ENCODE assay signal across 9 cellular contexts in the genomic region with DNA sequence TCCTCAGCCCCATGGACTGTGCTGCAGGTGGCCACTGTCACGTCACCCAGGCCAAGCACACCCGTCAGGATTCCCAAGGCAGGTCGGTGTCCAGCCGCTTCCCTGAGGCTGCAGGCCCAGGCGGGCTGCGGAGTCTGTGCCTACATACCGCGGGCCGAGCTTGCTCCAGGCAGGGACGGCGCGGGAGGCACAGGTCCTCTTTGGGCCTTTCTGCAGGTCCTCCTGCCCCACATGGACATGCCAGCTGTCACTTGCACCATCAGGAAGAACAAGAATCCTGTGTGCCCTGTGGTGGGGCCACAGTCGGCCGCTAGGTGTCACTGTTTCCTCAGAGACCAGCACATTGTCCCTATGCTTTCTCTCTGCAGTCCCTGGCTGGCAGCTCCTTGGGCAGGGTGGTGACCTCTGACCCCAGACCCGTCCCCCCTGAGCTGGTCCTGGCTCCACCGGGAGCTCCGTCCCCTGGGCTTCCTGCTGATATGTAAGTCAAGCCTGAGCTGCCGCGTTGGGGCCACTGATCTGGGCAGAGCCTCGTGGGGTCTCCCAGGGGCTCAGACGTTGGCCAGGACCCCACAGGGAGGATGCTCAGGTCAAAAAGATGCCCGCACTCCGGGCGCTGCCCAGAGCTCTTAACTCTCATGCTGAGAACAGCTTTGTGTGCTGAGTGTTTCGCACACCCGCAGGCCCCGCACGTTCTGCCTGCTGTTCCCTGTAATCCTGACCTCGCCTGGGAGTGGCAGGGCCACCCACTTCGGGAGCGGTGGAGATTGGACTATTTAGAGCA. TPM values are rescaled to one million over a fixed set of nuclear protein-coding genes. Genes with fewer than 3 reads are reported as not detected.
DNase-seq lines count a peak whose midpoint lies in the region; ATAC-seq, FAIRE-seq and TF ChIP-seq lines count a peak whose summit lies in the region.
"Had no signal": no experiment of that assay in that cellular context is flagged by ENCODE, and none has a peak within 500 bp of the region (broad histone marks: within the 10 kb centered on the region; RNA-seq: fewer than 3 reads in every experiment).

No MANE protein-coding gene starts in this region.

- no peak for ATAC-seq in HG03025 (IDR thresholded peaks at IDR 0.05; ENCODE audit: low FRiP score, unreplicated experiment)

- H3K9me2 ChIP-seq in Karpas-422 (replicated peaks; ENCODE audit: insufficient read depth, low read length), result no peaks in the 10 kb centered on the region

- H3K4me2 ChIP-seq in Karpas-422 (ENCODE audit: low read depth, low read length, poor library complexity, severe bottlenecking), result no peak overlapping the region

- no peaks in the 10 kb centered on the region for H3K36me3 ChIP-seq in Karpas-422 (ENCODE audit: insufficient read depth, low read length)

- no peaks in the 10 kb centered on the region for H3K36me3 Mint-ChIP-seq in nephron progenitor cell (ENCODE audit: low read depth)

- H3K27ac Mint-ChIP-seq in nephron progenitor cell, result no peak overlapping the region

- H3K27ac ChIP-seq in Karpas-422 (ENCODE audit: low read length), result no peak overlapping the region

- no peaks in the 10 kb centered on the region for H3K9me3 ChIP-seq in Karpas-422 (ENCODE audit: low read length)

- no peak overlapping the region for H3K4me3 Mint-ChIP-seq in nephron progenitor cell

- H3K4me1 Mint-ChIP-seq in nephron progenitor cell, result peaks cover 10% of the 10 kb centered on the region

- FAIRE-seq in RCC 7860 (lab: Jason Lieb, UNC), result no peak
- FAIRE-seq: endometrium had no signal

- TF ChIP-seq CTCF in fibroblast of mammary gland (conservative IDR thresholded peaks at IDR 0.05; ENCODE audit: control insufficient read depth, insufficient read depth, low read depth, low read length) (peak; percentile 94), nephron progenitor cell (IDR thresholded peaks at IDR 0.05) (peak; percentile 94)

- H3K4me3 ChIP-seq in Karpas-422 (ENCODE audit: low read length), result no peak overlapping the region
- no peak overlapping the region for H3K4me3 ChIP-seq in fibroblast of mammary gland (ENCODE audit: control insufficient read depth, low read depth, low read length)

- no peaks in the 10 kb centered on the region for H3K4me1 ChIP-seq in Karpas-422 (ENCODE audit: low read length)

- no peaks in the 10 kb centered on the region for H4K20me1 ChIP-seq in Karpas-422 (ENCODE audit: insufficient read depth, low read depth, low read length)

- no peak overlapping the region for H3K9ac ChIP-seq in Karpas-422 (ENCODE audit: low read length)

- DNase-seq in GF-D8 (lab: John Stamatoyannopoulos, UW) (peak; percentile 25), Karpas-422 (peak; percentile 91), RCC 7860 (ENCODE audit: low spot score) (peak; percentile 54), fibroblast of mammary gland (ENCODE audit: low read depth) (peak; percentile 75), nephron progenitor cell (peak; percentile 97)
- peak; percentile 89 to 90 for DNase-seq in activated T-cell treated with anti-CD3 and anti-CD28 coated beads, Interleukin-2, amount 50 U/mL, for 48 hours
- peak; percentile 42 to 84 (median 70) for DNase-seq in stimulated activated naive CD4-positive, alpha-beta T cell (lab: John Stamatoyannopoulos, UW)

- no peaks in the 10 kb centered on the region for H3K79me2 ChIP-seq in Karpas-422 (ENCODE audit: low read length)

- H3K9me3 Mint-ChIP-seq in nephron progenitor cell, result peaks cover 22% of the 10 kb centered on the region

- no peak overlapping the region for H2AFZ ChIP-seq in Karpas-422 (ENCODE audit: low read length)

- H3K27me3 Mint-ChIP-seq in nephron progenitor cell (ENCODE audit: low read depth, poor library complexity), result peaks cover 18% of the 10 kb centered on the region

- no peaks in the 10 kb centered on the region for H3K27me3 ChIP-seq in Karpas-422 (ENCODE audit: low read length)

RNA-seq across cellular contexts. Expression of gene AGXT, which starts 17.4 kb away (rescaled TPM):
- not detected in 2 replicates for total RNA-seq in Karpas-422 (2014; rRNA removed; shearing (Covaris generic); ENCODE audit: low replicate concordance)

RNA-seq across cellular contexts. Expression of gene KIF1A, which starts 31.3 kb away (rescaled TPM):
- total RNA-seq in Karpas-422 (2014; rRNA removed; shearing (Covaris generic); ENCODE audit: low replicate concordance), result not detected in 2 replicates

RNA-seq across cellular contexts. Expression of gene MAB21L4, which starts 44.7 kb away (rescaled TPM):
- not detected in 2 replicates for total RNA-seq in Karpas-422 (2014; rRNA removed; shearing (Covaris generic); ENCODE audit: low replicate concordance)

RNA-seq across cellular contexts. Expression of gene CROCC2, which starts 54.9 kb away (rescaled TPM):
- not detected in 2 replicates for total RNA-seq in Karpas-422 (2014; rRNA removed; shearing (Covaris generic); ENCODE audit: low replicate concordance)

Comparison
In these comparisons a context has a peak if more than half of its experiments do, and no peak if none do; other contexts are left out.
1. DNase-seq: peak in every context shown above with its lines; median percentile 97 in nephron progenitor cell; 91 in Karpas-422; 90 in activated T-cell treated with anti-CD3 and anti-CD28 coated beads, Interleukin-2, amount 50 U/mL, for 48 hours; 75 in fibroblast of mammary gland; 70 in stimulated activated naive CD4-positive, alpha-beta T cell; 54 in RCC 7860; 25 in GF-D8.